Comparison of ENCODE assay signal across 10 cellular contexts in the genomic region with DNA sequence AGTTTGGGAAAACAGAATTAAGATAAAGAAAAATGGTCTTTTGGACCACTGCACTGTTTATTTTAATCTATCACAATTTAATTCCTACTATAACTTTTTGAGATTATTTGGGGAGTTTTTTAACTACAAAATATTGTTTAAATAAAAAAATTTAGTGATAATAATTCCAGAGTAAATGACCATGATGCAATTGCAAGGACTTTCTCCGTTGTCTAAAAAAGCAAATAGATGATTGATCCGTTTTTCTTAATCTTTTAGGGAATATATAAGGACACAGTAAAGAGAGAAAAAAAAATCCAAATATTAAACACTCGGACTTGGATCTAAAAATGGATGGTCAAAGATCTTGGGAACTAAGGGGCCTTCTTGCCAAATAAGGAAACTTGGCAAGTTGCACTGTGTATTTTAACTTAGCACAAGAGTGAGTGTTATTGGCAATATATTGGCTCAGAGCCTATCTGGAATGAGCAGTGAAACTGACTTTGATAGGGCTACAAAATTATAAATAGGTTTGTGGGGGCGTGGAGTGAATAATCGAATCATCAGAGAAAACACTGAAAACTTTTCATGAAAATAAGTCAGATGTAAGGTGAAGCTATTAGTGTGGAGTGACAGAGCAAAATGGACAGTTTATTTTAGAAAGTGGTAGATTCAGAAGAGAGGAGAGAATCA. TPM values are rescaled to one million over a fixed set of nuclear protein-coding genes. Genes with fewer than 3 reads are reported as not detected.
A peak's percentile ranks its signal among the peaks of the same experiment; 100 is the strongest.
DNase-seq lines count a peak whose midpoint lies in the region; ATAC-seq and TF ChIP-seq lines count a peak whose summit lies in the region.
"Had no signal": no experiment of that assay in that cellular context is flagged by ENCODE, and none has a peak within 500 bp of the region (broad histone marks: within the 10 kb centered on the region; RNA-seq: fewer than 3 reads in every experiment).

No MANE protein-coding gene starts in this region.

- H3K4me3 Mint-ChIP-seq in activated CD8-positive, alpha-beta memory T cell treated with anti-CD3 and anti-CD28 coated beads, Interleukin-2, amount 10 ng/mL, durations not matched to agents 7 days and 5 days: peak overlapping the region; percentile 84
- peak overlapping the region; percentile 83 for H3K4me3 Mint-ChIP-seq in WTC11
- H3K4me3 Mint-ChIP-seq in stimulated activated naive B cell treated with anti-CD40 and anti-IgM and Interleukin-4, amounts not matched to agents 10 μg/mL and 1 μg/mL and 100 μg/mL, for 72 hours: peak overlapping the region in 1 of 2 donors; percentile 88

- H3K4me3 ChIP-seq in right cardiac atrium (ENCODE audit: low read length) (peak overlapping the region; percentile 70), tibial artery (peak overlapping the region; percentile 72 to 84)

- H3K27ac Mint-ChIP-seq in activated CD8-positive, alpha-beta memory T cell treated with anti-CD3 and anti-CD28 coated beads, Interleukin-2, amount 10 ng/mL, durations not matched to agents 7 days and 5 days: no peak overlapping the region
- H3K27ac Mint-ChIP-seq in WTC11: no peak overlapping the region
- no peak overlapping the region for H3K27ac Mint-ChIP-seq in stimulated activated naive B cell treated with anti-CD40 and anti-IgM and Interleukin-4, amounts not matched to agents 10 μg/mL and 1 μg/mL and 100 μg/mL, for 72 hours

- peaks cover 4% of the 10 kb centered on the region for H3K4me1 ChIP-seq in right cardiac atrium (ENCODE audit: control insufficient read depth, insufficient read depth, low read length)
- peaks cover 0 to 61% (median 14%) of the 10 kb centered on the region in 4 donors for H3K4me1 ChIP-seq in tibial artery

- H3K9me3 ChIP-seq in right cardiac atrium (ENCODE audit: control insufficient read depth, low read length) (no peaks in the 10 kb centered on the region), tibial artery (no peaks in the 10 kb centered on the region)

- no peaks in the 10 kb centered on the region for H3K9me3 Mint-ChIP-seq in activated CD8-positive, alpha-beta memory T cell treated with anti-CD3 and anti-CD28 coated beads, Interleukin-2, amount 10 ng/mL, durations not matched to agents 7 days and 5 days (ENCODE audit: low read depth)
- peaks cover 7% of the 10 kb centered on the region for H3K9me3 Mint-ChIP-seq in WTC11
- no peaks in the 10 kb centered on the region for H3K9me3 Mint-ChIP-seq in stimulated activated naive B cell treated with anti-CD40 and anti-IgM and Interleukin-4, amounts not matched to agents 10 μg/mL and 1 μg/mL and 100 μg/mL, for 72 hours

- DNase-seq in activated CD8-positive, alpha-beta memory T cell treated with anti-CD3 and anti-CD28 coated beads, Interleukin-2, amount 10 ng/mL, durations not matched to agents 7 days and 5 days: no peak
- no peak for DNase-seq in activated CD8-positive, alpha-beta memory T cell treated with anti-CD3 and anti-CD28 coated beads, Interleukin-2, amount 50 U/mL, for 48 hours
- DNase-seq in WTC11 (ENCODE audit: low spot score) (no peak), right cardiac atrium (no peak), tibial artery (no peak), anterior cingulate cortex (lab: John Stamatoyannopoulos, UW) (no peak), cerebellum (ENCODE audit: low spot score) (no peak)
- no peak for DNase-seq in stimulated activated naive B cell treated with anti-CD40 and anti-IgM and Interleukin-4, amounts not matched to agents 10 μg/mL and 1 μg/mL and 100 μg/mL, for 72 hours
- DNase-seq: RPMI8226; stimulated activated CD4-positive, alpha-beta T cell treated with anti-CD3 and anti-CD28 coated beads, Interleukin-12 subunit alpha, Interleukin-12 subunit beta, amount 100 ng/mL, for 4 hours had no signal

- H3K36me3 Mint-ChIP-seq in activated CD8-positive, alpha-beta memory T cell treated with anti-CD3 and anti-CD28 coated beads, Interleukin-2, amount 10 ng/mL, durations not matched to agents 7 days and 5 days: peaks cover 1% of the 10 kb centered on the region
- H3K36me3 Mint-ChIP-seq in WTC11: no peaks in the 10 kb centered on the region
- H3K36me3 Mint-ChIP-seq in stimulated activated naive B cell treated with anti-CD40 and anti-IgM and Interleukin-4, amounts not matched to agents 10 μg/mL and 1 μg/mL and 100 μg/mL, for 72 hours: peaks cover 3 to 15% of the 10 kb centered on the region in 2 donors

- no peak for ATAC-seq in activated CD8-positive, alpha-beta memory T cell treated with anti-CD3 and anti-CD28 coated beads, Interleukin-2, amount 10 ng/mL, durations not matched to agents 7 days and 5 days
- ATAC-seq in WTC11 (no peak), right cardiac atrium (no peak)
- ATAC-seq in stimulated activated naive B cell treated with anti-CD40 and anti-IgM and Interleukin-4, amounts not matched to agents 10 μg/mL and 1 μg/mL and 100 μg/mL, for 72 hours (replicated peaks): no peak

- peaks cover 36% of the 10 kb centered on the region for H3K27me3 Mint-ChIP-seq in activated CD8-positive, alpha-beta memory T cell treated with anti-CD3 and anti-CD28 coated beads, Interleukin-2, amount 10 ng/mL, durations not matched to agents 7 days and 5 days
- peaks cover 6% of the 10 kb centered on the region for H3K27me3 Mint-ChIP-seq in WTC11 (ENCODE audit: low read depth)
- H3K27me3 Mint-ChIP-seq in stimulated activated naive B cell treated with anti-CD40 and anti-IgM and Interleukin-4, amounts not matched to agents 10 μg/mL and 1 μg/mL and 100 μg/mL, for 72 hours: peaks cover 0 to 6% of the 10 kb centered on the region in 2 donors

- H3K27ac ChIP-seq in right cardiac atrium (ENCODE audit: low read length) (no peak overlapping the region), tibial artery (peak overlapping the region; percentile 94 to 100)

- TF ChIP-seq CTCF in WTC11 (IDR thresholded peaks at IDR 0.05) (no peak), tibial artery (IDR thresholded peaks at IDR 0.05) (no peak)

- H3K36me3 ChIP-seq in tibial artery: no peaks in the 10 kb centered on the region

- CTCF ChIA-PET in activated CD8-positive, alpha-beta memory T cell treated with anti-CD3 and anti-CD28 coated beads, Interleukin-2, amount 10 ng/mL, durations not matched to agents 7 days and 5 days (lab: Charles Lee): interaction anchor here (1.1 to 1.9 kb wide), 2 partner anchors 133 to 134 kb away, joined by 3 to 5 read pairs; no protein-coding TSS in a partner anchor
- CTCF ChIA-PET in WTC11 (lab: Charles Lee): interaction anchor here (1.1 kb wide), 1 partner anchor 13 kb away, joined by 5 read pairs; no protein-coding TSS in a partner anchor

- 36% methylated on average over 5 of the region's 5 CpGs for WGBS in right cardiac atrium

- POLR2A ChIA-PET in WTC11 (lab: Charles Lee): no interaction called here

- H3K27me3 ChIP-seq in right cardiac atrium (ENCODE audit: control insufficient read depth, insufficient read depth) (no peaks in the 10 kb centered on the region), tibial artery (no peaks in the 10 kb centered on the region)

- peaks cover 20% of the 10 kb centered on the region for H3K4me1 Mint-ChIP-seq in activated CD8-positive, alpha-beta memory T cell treated with anti-CD3 and anti-CD28 coated beads, Interleukin-2, amount 10 ng/mL, durations not matched to agents 7 days and 5 days
- H3K4me1 Mint-ChIP-seq in WTC11: peaks cover 16% of the 10 kb centered on the region
- peaks cover 16 to 31% of the 10 kb centered on the region in 2 donors for H3K4me1 Mint-ChIP-seq in stimulated activated naive B cell treated with anti-CD40 and anti-IgM and Interleukin-4, amounts not matched to agents 10 μg/mL and 1 μg/mL and 100 μg/mL, for 72 hours

- intact Hi-C loops in right cardiac atrium (cut with DNase I) (loop anchor here in 3 of 4 donors (5.0 kb wide), 5 partner anchors 40 to 135 kb away; no protein-coding TSS in a partner anchor), tibial artery (cut with DNase I; ENCODE audit: low total_unique reads) (loop anchor here (5.0 kb wide), 1 partner anchor 130 kb away; no protein-coding TSS in a partner anchor)

TF ChIP-seq in WTC11, 78 proteins besides CTCF, POLR2A, EP300 and RAD21 (continues in another document):
- TF ChIP-seq ZNF423 (CRISPR knock-in tag; IDR thresholded peaks at IDR 0.05): no peak
- TF ChIP-seq, protein P1, sequence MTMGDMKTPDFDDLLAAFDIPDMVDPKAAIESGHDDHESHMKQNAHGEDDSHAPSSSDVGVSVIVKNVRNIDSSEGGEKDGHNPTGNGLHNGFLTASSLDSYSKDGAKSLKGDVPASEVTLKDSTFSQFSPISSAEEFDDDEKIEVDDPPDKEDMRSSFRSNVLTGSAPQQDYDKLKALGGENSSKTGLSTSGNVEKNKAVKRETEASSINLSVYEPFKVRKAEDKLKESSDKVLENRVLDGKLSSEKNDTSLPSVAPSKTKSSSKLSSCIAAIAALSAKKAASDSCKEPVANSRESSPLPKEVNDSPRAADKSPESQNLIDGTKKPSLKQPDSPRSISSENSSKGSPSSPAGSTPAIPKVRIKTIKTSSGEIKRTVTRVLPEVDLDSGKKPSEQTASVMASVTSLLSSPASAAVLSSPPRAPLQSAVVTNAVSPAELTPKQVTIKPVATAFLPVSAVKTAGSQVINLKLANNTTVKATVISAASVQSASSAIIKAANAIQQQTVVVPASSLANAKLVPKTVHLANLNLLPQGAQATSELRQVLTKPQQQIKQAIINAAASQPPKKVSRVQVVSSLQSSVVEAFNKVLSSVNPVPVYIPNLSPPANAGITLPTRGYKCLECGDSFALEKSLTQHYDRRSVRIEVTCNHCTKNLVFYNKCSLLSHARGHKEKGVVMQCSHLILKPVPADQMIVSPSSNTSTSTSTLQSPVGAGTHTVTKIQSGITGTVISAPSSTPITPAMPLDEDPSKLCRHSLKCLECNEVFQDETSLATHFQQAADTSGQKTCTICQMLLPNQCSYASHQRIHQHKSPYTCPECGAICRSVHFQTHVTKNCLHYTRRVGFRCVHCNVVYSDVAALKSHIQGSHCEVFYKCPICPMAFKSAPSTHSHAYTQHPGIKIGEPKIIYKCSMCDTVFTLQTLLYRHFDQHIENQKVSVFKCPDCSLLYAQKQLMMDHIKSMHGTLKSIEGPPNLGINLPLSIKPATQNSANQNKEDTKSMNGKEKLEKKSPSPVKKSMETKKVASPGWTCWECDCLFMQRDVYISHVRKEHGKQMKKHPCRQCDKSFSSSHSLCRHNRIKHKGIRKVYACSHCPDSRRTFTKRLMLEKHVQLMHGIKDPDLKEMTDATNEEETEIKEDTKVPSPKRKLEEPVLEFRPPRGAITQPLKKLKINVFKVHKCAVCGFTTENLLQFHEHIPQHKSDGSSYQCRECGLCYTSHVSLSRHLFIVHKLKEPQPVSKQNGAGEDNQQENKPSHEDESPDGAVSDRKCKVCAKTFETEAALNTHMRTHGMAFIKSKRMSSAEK (CRISPR knock-in tag; IDR thresholded peaks at IDR 0.05; ENCODE audit: borderline replicate concordance): no peak
- no peak for TF ChIP-seq ZBTB21 (CRISPR knock-in tag; IDR thresholded peaks at IDR 0.05; ENCODE audit: borderline replicate concordance)
- TF ChIP-seq SOX15 (CRISPR knock-in tag; IDR thresholded peaks at IDR 0.05): no peak

RNA-seq across cellular contexts. Expression of a gene that starts 2.0 kb away (rescaled TPM):
- total RNA-seq in activated CD8-positive, alpha-beta memory T cell treated with anti-CD3 and anti-CD28 coated beads, Interleukin-2, amount 10 ng/mL, durations not matched to agents 7 days and 5 days: 10 to 100 TPM; 11.4 to 16.1 TPM
- total RNA-seq in WTC11 (2021) (14.2 to 15.2 TPM (median 14.5 TPM) in 3 replicates), right cardiac atrium (100 to 1,000 TPM; 268 to 327 (median 295) TPM), cerebellum (11.2 TPM)
- polyA plus RNA-seq in right cardiac atrium: 86.3 TPM

Comparison
In these comparisons a context has a peak if more than half of its experiments do, and no peak if none do; other contexts are left out.
1. RNA of a gene that starts 2.0 kb away (total RNA-seq): 268 to 327 TPM in right cardiac atrium; 11.4 to 16.1 TPM in activated CD8-positive, alpha-beta memory T cell treated with anti-CD3 and anti-CD28 coated beads, Interleukin-2, amount 10 ng/mL, durations not matched to agents 7 days and 5 days, 14.2 to 15.2 TPM in WTC11 and 11.2 TPM in cerebellum (single experiment); every median in the first group is over 10 times any median in the second.